ENCODE assay signal across 8 cellular contexts in genomic region chr12:132761911-132762583, GRCh38. TPM values are rescaled to one million over a fixed set of nuclear protein-coding genes. Genes with fewer than 3 reads are reported as not detected.
A peak's percentile ranks its signal among the peaks of the same experiment; 100 is the strongest.
DNase-seq lines count a peak whose midpoint lies in the region; ATAC-seq and TF ChIP-seq lines count a peak whose summit lies in the region.

No MANE protein-coding gene starts in this region.

- H3K4me3 ChIP-seq in AG04450 (ENCODE audit: low read depth, low read length) = peak overlapping the region; percentile 88

- no peaks in the 10 kb centered on the region for H3K27me3 ChIP-seq in AG04450 (ENCODE audit: control insufficient read depth, insufficient read depth, low read length)

- no peak for DNase-seq in AG04450 (ENCODE audit: low read depth, low spot score)
- DNase-seq in NCI-H226 = peak; percentile 89
- DNase-seq in activated CD4-positive, alpha-beta T cell treated with anti-CD3 and anti-CD28 coated beads for 1 hour = peak; percentile 80
- DNase-seq in cerebellum (ENCODE audit: low spot score) = peak; percentile 94
- DNase-seq in kidney tubule cell (ENCODE audit: low spot score) = peak; percentile 91
- DNase-seq in stimulated activated CD4-positive, alpha-beta T cell treated with anti-CD3 and anti-CD28 coated beads, Interleukin-15, amount 100 ng/mL, for 48 hours (ENCODE audit: low read depth in 2 of 2) = peak; percentile 69 to 77

- POLR2A ChIA-PET in AG04450 (lab: Yijun Ruan, JAX) = no interaction called here

- H3K27ac ChIP-seq in AG04450 (ENCODE audit: low read depth, low read length) = peak overlapping the region; percentile 93

- ATAC-seq in GM18858 (IDR thresholded peaks at IDR 0.05; ENCODE audit: unreplicated experiment) = peak; percentile 60
- peak; percentile 77 for ATAC-seq in HG03095 (IDR thresholded peaks at IDR 0.05; ENCODE audit: unreplicated experiment)

- TF ChIP-seq CTCF in AG04450 (IDR thresholded peaks at IDR 0.05; ENCODE audit: low read depth, low read length) = 0 out of 2 replicates have a peak, but pooled peaks have one; percentile 2

- peaks cover 3% of the 10 kb centered on the region; the same call in 1 of the 2 replicates for H3K9me3 ChIP-seq in AG04450 (ENCODE audit: control insufficient read depth, insufficient read depth, low read length)

- CTCF ChIA-PET in AG04450 (lab: Charles Lee) = no interaction called here

RNA-seq across cellular contexts. Expression of gene ANKLE2, which starts 0.4 kb away (rescaled TPM):
- polyA plus RNA-seq in AG04450 (2011; rRNA removed) = 55.7 and 65.6 TPM in 2 replicates
- 198 and 272 TPM in 2 replicates for polyA minus RNA-seq in AG04450 (2011; rRNA and poly(A)+ RNA removed)
- 50.1 TPM for total RNA-seq in cerebellum

RNA-seq across cellular contexts. Expression of gene PGAM5, which starts 51.4 kb away (rescaled TPM):
- 8.9 and 15.1 TPM in 2 replicates for polyA plus RNA-seq in AG04450 (2011; rRNA removed)
- polyA minus RNA-seq in AG04450 (2011; rRNA and poly(A)+ RNA removed) = 31.7 and 48.7 TPM in 2 replicates
- 21.9 TPM for total RNA-seq in cerebellum
